Comparison of ENCODE assay signal across 32 cellular contexts in the genomic region with DNA sequence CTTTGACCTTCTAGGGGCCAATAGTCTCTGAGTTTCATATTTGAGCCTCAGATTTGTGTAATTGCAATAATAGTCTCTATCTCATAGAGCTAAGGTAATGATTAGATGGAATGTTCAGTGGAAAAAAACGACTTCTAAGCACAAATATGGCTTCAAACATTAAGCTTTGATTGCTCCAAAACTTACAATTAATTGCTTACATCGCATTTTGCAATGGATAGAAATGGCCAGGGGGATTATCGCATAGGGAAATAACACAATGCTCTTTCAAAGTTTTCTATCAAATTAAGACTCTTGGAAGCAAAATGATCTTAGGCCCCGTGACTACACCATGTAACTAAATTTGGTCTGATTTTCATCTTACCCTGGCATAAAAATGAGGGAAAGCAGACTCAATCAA.
DNase-seq lines count a peak whose midpoint lies in the region; ATAC-seq, FAIRE-seq and TF ChIP-seq lines count a peak whose summit lies in the region.
"Had no signal": no experiment of that assay in that cellular context is flagged by ENCODE, and none has a peak within 500 bp of the region (broad histone marks: within the 10 kb centered on the region; RNA-seq: fewer than 3 reads in every experiment).

No MANE protein-coding gene starts in this region.

- POLR2A ChIA-PET in HepG2 (lab: Yijun Ruan, JAX) (no interaction called here), A549 (lab: Yijun Ruan, JAX) (no interaction called here), IMR-90 (lab: Charles Lee; ENCODE audit: unreplicated experiment) (no interaction called here)

- H3K23ac ChIP-seq in IMR-90 (ENCODE audit: low read depth, low read length): no peak overlapping the region

- H3K56ac ChIP-seq in IMR-90 (ENCODE audit: extremely low read depth, insufficient read depth, low read length): no peak overlapping the region

- BruUV-seq in HepG2 (replicated peaks; lab: Mats Ljungman, UMichigan) (no TSS peak), IMR-90 (replicated peaks; lab: Mats Ljungman, UMichigan) (no TSS peak)

- no peak for TF ChIP-seq POLR2A in HepG2 (IDR thresholded peaks at IDR 0.05; ENCODE audit: insufficient read depth in 1 of 2, low read depth in 2 of 2, low read length in 2 of 2)
- no peak for TF ChIP-seq POLR2A in right lobe of liver (IDR thresholded peaks at IDR 0.05)
- no peak for TF ChIP-seq POLR2A in A549 (IDR thresholded peaks at IDR 0.05; ENCODE audit: low read length)
- no peak for TF ChIP-seq POLR2A in IMR-90 (IDR thresholded peaks at IDR 0.05; ENCODE audit: low read depth, low read length)

- H3K4me3 ChIP-seq in HepG2 (replicated peaks in 1 of 3; ENCODE audit: insufficient read depth in 1 of 3, low read depth in 2 of 3, low read length in 3 of 3) (no peak overlapping the region), right lobe of liver (no peak overlapping the region), A549 (no peak overlapping the region), IMR-90 (ENCODE audit: insufficient read depth, low read depth, low read length) (no peak overlapping the region)
- H3K4me3 ChIP-seq: BLaER1; BLaER1 treated with 17β-estradiol and CSF1 and Interleukin-3, amounts not matched to agents 10 nM and 100 nM had no signal

- H4K91ac ChIP-seq in IMR-90 (ENCODE audit: insufficient read depth, low read depth, low read length): no peak overlapping the region

- H3K9ac ChIP-seq in HepG2 (ENCODE audit: insufficient read depth, low read depth, low read length) (no peak overlapping the region), IMR-90 (ENCODE audit: low read depth, low read length) (no peak overlapping the region)
- H3K9ac ChIP-seq: BLaER1; BLaER1 treated with 17β-estradiol and CSF1 and Interleukin-3, amounts not matched to agents 10 nM and 100 nM had no signal

- H3K18ac ChIP-seq in IMR-90 (ENCODE audit: low read depth, low read length): no peak overlapping the region

- dilution Hi-C loops in IMR-90 (cut with HindIII; ENCODE audit: low sequenced_read_pairs, unreplicated experiment): no loop called here

- H3K4me2 ChIP-seq in HepG2 (ENCODE audit: low read depth, low read length) (no peak overlapping the region), A549 (no peak overlapping the region), IMR-90 (ENCODE audit: low read depth, low read length) (no peak overlapping the region)
- H3K4me2 ChIP-seq: BLaER1; BLaER1 treated with 17β-estradiol and CSF1 and Interleukin-3, amounts not matched to agents 10 nM and 100 nM had no signal

- no peak for TF ChIP-seq CTCF in HepG2 (CRISPR knock-in tag; IDR thresholded peaks at IDR 0.05)
- TF ChIP-seq CTCF in right lobe of liver (IDR thresholded peaks at IDR 0.05): no peak
- no peak for TF ChIP-seq CTCF in A549 (IDR thresholded peaks at IDR 0.05)
- TF ChIP-seq CTCF in IMR-90 (conservative IDR thresholded peaks at IDR 0.05; ENCODE audit: low read depth, low read length): no peak

- CTCF ChIA-PET in HepG2 (lab: Yijun Ruan, JAX; ENCODE audit: low intra/inter-chr PET ratio, low total read pairs): no interaction called here
- CTCF ChIA-PET in A549 (lab: Yijun Ruan, JAX): no interaction called here
- CTCF ChIA-PET in IMR-90 (lab: Yijun Ruan, JAX): no interaction called here

- no peak overlapping the region for H2AFZ ChIP-seq in HepG2 (ENCODE audit: low read length)
- no peak overlapping the region for H2AFZ ChIP-seq in IMR-90 (replicated peaks; ENCODE audit: low read length, poor library complexity)

- in situ Hi-C loops in HepG2 (cut with HindIII; ENCODE audit: extremely low pct_ligation_motif_present, low pct_unique_long_range_greater_than_20kb) (no loop called here), IMR-90 (cut with MboI; ENCODE audit: low sequenced_read_pairs) (no loop called here)

- no peak overlapping the region for H3K27ac ChIP-seq in HepG2 (ENCODE audit: extremely low read length, insufficient read depth, low read length)
- no peak overlapping the region for H3K27ac ChIP-seq in right lobe of liver
- H3K27ac ChIP-seq in A549: no peak overlapping the region
- H3K27ac ChIP-seq in IMR-90 (ENCODE audit: insufficient read depth, low read length): no peak overlapping the region
- H3K27ac ChIP-seq: 22Rv1; BLaER1; BLaER1 treated with 17β-estradiol and CSF1 and Interleukin-3, amounts not matched to agents 10 nM and 100 nM; C4-2B had no signal

- no peak overlapping the region for H2BK5ac ChIP-seq in IMR-90 (ENCODE audit: low read depth, low read length, poor library complexity, severe bottlenecking)

- H4K5ac ChIP-seq in IMR-90 (ENCODE audit: low read depth, low read length): no peak overlapping the region

- H3K9me1 ChIP-seq in IMR-90 (ENCODE audit: insufficient read depth, low read length): no peaks in the 10 kb centered on the region

- peaks cover 73% of the 10 kb centered on the region for H3K9me3 ChIP-seq in HepG2 (ENCODE audit: low read length)
- no peaks in the 10 kb centered on the region for H3K9me3 ChIP-seq in right lobe of liver
- peaks cover 3% of the 10 kb centered on the region; the same call in 1 of the 3 replicates for H3K9me3 ChIP-seq in A549
- peaks cover 2% of the 10 kb centered on the region; the same call in 1 of the 2 replicates for H3K9me3 ChIP-seq in IMR-90 (ENCODE audit: control insufficient read depth, insufficient read depth, low read length)
- H3K9me3 ChIP-seq: BE2C, BLaER1, Caco-2 had no signal

- H3K36me3 ChIP-seq in HepG2 (replicated peaks in 1 of 2; ENCODE audit: control insufficient read depth in 1 of 2, insufficient read depth in 2 of 2, low read length in 2 of 2) (no peaks in the 10 kb centered on the region), right lobe of liver (no peaks in the 10 kb centered on the region), IMR-90 (ENCODE audit: control insufficient read depth, insufficient read depth, low read length) (no peaks in the 10 kb centered on the region)
- H3K36me3 ChIP-seq: BE2C; BLaER1; BLaER1 treated with 17β-estradiol and CSF1 and Interleukin-3, amounts not matched to agents 10 nM and 100 nM had no signal

- intact Hi-C loops in HepG2 (cut with micrococcal nuclease; ENCODE audit: unreplicated experiment): no loop called here
- intact Hi-C loops in right lobe of liver (cut with DNase I): no loop called here
- intact Hi-C loops in IMR-90 (cut with micrococcal nuclease): no loop called here

- WGBS in HepG2 (ENCODE audit: low lambda C conversion rate): 15% methylated on average over 4 of the region's 4 CpGs
- 49% methylated on average over 4 of the region's 4 CpGs for WGBS in right lobe of liver (ENCODE audit: insufficient coverage, low coverage, low lambda C conversion rate, missing lambda C conversion rate)
- 12% methylated on average over 4 of the region's 4 CpGs for WGBS in A549 (ENCODE audit: missing lambda C conversion rate)
- WGBS in IMR-90 (ENCODE audit: extremely low coverage in 2 of 2, insufficient read length in 1 of 2), 2 experiments: no CpG with 5 or more reads among the region's 4 CpGs

- H3K4me1 ChIP-seq in HepG2 (ENCODE audit: insufficient read depth, low read length) (no peaks in the 10 kb centered on the region), right lobe of liver (no peaks in the 10 kb centered on the region), A549 (no peaks in the 10 kb centered on the region), IMR-90 (ENCODE audit: control insufficient read depth, insufficient read depth, low read length) (no peaks in the 10 kb centered on the region)
- H3K4me1 ChIP-seq: BE2C; BLaER1; BLaER1 treated with 17β-estradiol and CSF1 and Interleukin-3, amounts not matched to agents 10 nM and 100 nM; Caco-2 had no signal

- no peak overlapping the region for H3K14ac ChIP-seq in IMR-90 (replicated peaks; ENCODE audit: low read depth, low read length)

- H3K27me3 ChIP-seq in HepG2 (ENCODE audit: control insufficient read depth in 1 of 2, insufficient read depth in 2 of 2, low read length in 2 of 2): no peaks in the 10 kb centered on the region
- no peaks in the 10 kb centered on the region for H3K27me3 ChIP-seq in right lobe of liver
- H3K27me3 ChIP-seq in IMR-90 (ENCODE audit: control insufficient read depth, insufficient read depth, low read length): no peaks in the 10 kb centered on the region
- H3K27me3 ChIP-seq: BE2C; BLaER1; BLaER1 treated with 17β-estradiol and CSF1 and Interleukin-3, amounts not matched to agents 10 nM and 100 nM had no signal

- no peak overlapping the region for H2BK20ac ChIP-seq in IMR-90 (ENCODE audit: low read depth, low read length)

- H3K4ac ChIP-seq in IMR-90 (ENCODE audit: low read depth, low read length): no peak overlapping the region

- H2AK9ac ChIP-seq in IMR-90 (replicated peaks; ENCODE audit: low read depth, low read length, poor library complexity): no peak overlapping the region

- H3K79me1 ChIP-seq in IMR-90 (ENCODE audit: low read depth in 1 of 2, low read length in 2 of 2): no peaks in the 10 kb centered on the region

- FAIRE-seq in HepG2 (lab: Jason Lieb, UNC) (no peak), A549 (lab: Jason Lieb, UNC) (no peak)
- FAIRE-seq: A204.1, D721Med had no signal

- TF ChIP-seq EP300 in HepG2 (IDR thresholded peaks at IDR 0.05; ENCODE audit: low read depth in 2 of 2, low read length in 2 of 2) (no peak), HepG2 (CRISPR knock-in tag; IDR thresholded peaks at IDR 0.05; ENCODE audit: borderline replicate concordance) (no peak), A549 (IDR thresholded peaks at IDR 0.05) (no peak)

- H4K20me1 ChIP-seq in HepG2 (ENCODE audit: insufficient read depth, low read length) (no peaks in the 10 kb centered on the region), IMR-90 (ENCODE audit: insufficient read depth, low read length) (no peaks in the 10 kb centered on the region)
- H4K20me1 ChIP-seq: BLaER1; BLaER1 treated with 17β-estradiol and CSF1 and Interleukin-3, amounts not matched to agents 10 nM and 100 nM had no signal

- TF ChIP-seq RAD21 in HepG2 (CRISPR knock-in tag; IDR thresholded peaks at IDR 0.05) (no peak), A549 (conservative IDR thresholded peaks at IDR 0.05 in 1 of 2, IDR thresholded peaks at IDR 0.05 in 1 of 2) (no peak), IMR-90 (IDR thresholded peaks at IDR 0.05; ENCODE audit: low read length) (no peak)

- H2BK120ac ChIP-seq in IMR-90 (ENCODE audit: low read depth, low read length): no peak overlapping the region

- no peaks in the 10 kb centered on the region for H3K79me2 ChIP-seq in HepG2 (ENCODE audit: insufficient read depth, low read length)

- no peak overlapping the region for H4K8ac ChIP-seq in IMR-90 (ENCODE audit: low read depth in 2 of 2, low read length in 2 of 2)

- no peak overlapping the region for H2AK5ac ChIP-seq in IMR-90 (ENCODE audit: low read depth, low read length)

- ATAC-seq in HepG2: no peak
- no peak for ATAC-seq in right lobe of liver
- ATAC-seq in A549: no peak
- ATAC-seq in IMR-90 (ENCODE audit: low read depth): no peak
- ATAC-seq: CD8-positive, alpha-beta T cell had no signal

- no peak overlapping the region for H2BK15ac ChIP-seq in IMR-90 (ENCODE audit: low read depth, low read length)

- no peak for DNase-seq in HepG2 (ENCODE audit: low spot score)
- DNase-seq in right lobe of liver: no peak
- DNase-seq in A549 (ENCODE audit: low read depth in 1 of 2, low spot score in 1 of 2): no peak
- no peak for DNase-seq in IMR-90
- no peak for DNase-seq in putamen (ENCODE audit: low spot score)
- no peak for DNase-seq in NCI-H526 (lab: John Stamatoyannopoulos, UW)
- DNase-seq: 8988T; ACHN; AML-193; BE2C; C1 segment of cervical spinal cord; Caco-2; Calu3; CD4-positive, alpha-beta memory T cell; CD4-positive, alpha-beta T cell; CD4-positive, CD25-positive, alpha-beta regulatory T cell; CD8-positive, alpha-beta memory T cell; CD8-positive, alpha-beta T cell; COR-L47; DMS 273 treated with DMSO at 0.1 percent for 48 hours; DMS153; DMS53; DMS79; DMS79 treated with DMSO at 0.1 percent for 48 hours; DND-41; EL had no signal
